Comparison of ENCODE assay signal across 1 cellular context in the genomic region with DNA sequence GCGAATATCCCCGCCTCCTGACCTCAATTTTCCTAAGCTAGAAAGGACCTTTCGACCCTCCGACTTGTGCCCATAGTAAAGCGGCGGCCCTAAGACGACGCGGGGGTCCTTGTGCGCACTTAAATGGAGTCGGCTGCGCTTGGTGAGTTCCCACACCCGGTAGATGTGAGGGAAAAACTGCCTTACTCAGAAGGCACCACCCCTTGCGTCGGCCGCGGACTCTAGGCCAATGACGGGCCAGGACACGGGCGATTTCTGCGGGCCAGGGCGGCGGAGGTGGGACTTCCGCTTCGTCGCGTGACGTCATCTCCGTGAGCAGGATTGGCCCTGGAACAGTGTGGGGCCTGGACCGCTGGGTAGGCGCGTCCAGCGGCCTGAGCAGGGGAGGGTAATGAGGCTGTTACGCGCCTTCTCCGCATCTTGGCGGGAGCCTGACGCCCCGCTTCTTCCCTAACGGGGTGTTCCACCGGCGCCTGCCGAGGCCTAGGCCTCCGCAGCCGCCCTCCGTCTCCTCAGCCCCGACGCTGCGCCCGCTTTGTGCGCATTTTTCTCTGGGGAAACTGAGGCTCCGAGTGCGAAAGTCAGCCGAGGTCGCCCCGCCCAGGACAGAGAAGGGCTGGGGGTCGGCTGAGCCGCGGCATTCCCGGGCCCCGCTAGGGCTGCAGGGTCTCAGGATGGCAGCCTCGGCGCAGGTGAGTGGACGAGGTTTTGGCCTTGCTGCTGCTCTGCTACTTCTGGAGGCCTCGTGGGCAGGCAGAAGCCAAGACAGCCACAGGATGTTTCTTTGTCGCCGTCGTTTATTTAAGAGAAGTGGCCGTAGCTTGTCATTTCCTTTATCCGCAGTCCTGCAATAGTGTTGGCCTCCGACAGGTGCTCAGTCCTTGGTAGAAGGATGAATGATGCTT.
TF ChIP-seq lines count a peak whose summit lies in the region.

A gene (plus strand): TSS at position 293 of the 905 bp plus-strand sequence. CDS start 382 bp downstream, at position 675.

TF ChIP-seq in HepG2, 621 proteins besides CTCF, POLR2A, EP300 and RAD21 (continued from another document and continues in another):
- TF ChIP-seq, protein P1, sequence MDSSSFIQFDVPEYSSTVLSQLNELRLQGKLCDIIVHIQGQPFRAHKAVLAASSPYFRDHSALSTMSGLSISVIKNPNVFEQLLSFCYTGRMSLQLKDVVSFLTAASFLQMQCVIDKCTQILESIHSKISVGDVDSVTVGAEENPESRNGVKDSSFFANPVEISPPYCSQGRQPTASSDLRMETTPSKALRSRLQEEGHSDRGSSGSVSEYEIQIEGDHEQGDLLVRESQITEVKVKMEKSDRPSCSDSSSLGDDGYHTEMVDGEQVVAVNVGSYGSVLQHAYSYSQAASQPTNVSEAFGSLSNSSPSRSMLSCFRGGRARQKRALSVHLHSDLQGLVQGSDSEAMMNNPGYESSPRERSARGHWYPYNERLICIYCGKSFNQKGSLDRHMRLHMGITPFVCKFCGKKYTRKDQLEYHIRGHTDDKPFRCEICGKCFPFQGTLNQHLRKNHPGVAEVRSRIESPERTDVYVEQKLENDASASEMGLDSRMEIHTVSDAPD (CRISPR knock-in tag; IDR thresholded peaks at IDR 0.05): no peak
- TF ChIP-seq REL (CRISPR knock-in tag; conservative IDR thresholded peaks at IDR 0.05) (no peak), ARID2 (CRISPR knock-in tag; IDR thresholded peaks at IDR 0.05; ENCODE audit: borderline replicate concordance) (no peak), NFYB (CRISPR knock-in tag; IDR thresholded peaks at IDR 0.05) (peak; percentile 80), SETDB1 (CRISPR knock-in tag; IDR thresholded peaks at IDR 0.05; ENCODE audit: borderline replicate concordance) (no peak), THAP11 (CRISPR knock-in tag; IDR thresholded peaks at IDR 0.05) (peak; percentile 94), ZNF383 (CRISPR knock-in tag; IDR thresholded peaks at IDR 0.05; ENCODE audit: borderline replicate concordance) (no peak), ZNF841 (CRISPR knock-in tag; IDR thresholded peaks at IDR 0.05; ENCODE audit: borderline replicate concordance) (no peak), PHF20 (CRISPR knock-in tag; IDR thresholded peaks at IDR 0.05) (peak; percentile 88), ZSCAN21 (CRISPR knock-in tag; IDR thresholded peaks at IDR 0.05; ENCODE audit: borderline replicate concordance) (peak; percentile 84; the same call in 1 of the 2 replicates), DMAP1 (CRISPR knock-in tag; IDR thresholded peaks at IDR 0.05) (peak; percentile 56; the same call in 1 of the 2 replicates), ZFP36L2 (CRISPR knock-in tag; IDR thresholded peaks at IDR 0.05) (no peak), SNRNP70 (IDR thresholded peaks at IDR 0.05; ENCODE audit: low read depth, low read length) (no peak), PRMT3 (CRISPR knock-in tag; IDR thresholded peaks at IDR 0.05; ENCODE audit: borderline replicate concordance, low read depth) (no peak), DNMT1 (CRISPR knock-in tag; IDR thresholded peaks at IDR 0.05) (no peak), ZNF44 (CRISPR knock-in tag; IDR thresholded peaks at IDR 0.05) (no peak), PHB2 (IDR thresholded peaks at IDR 0.05; ENCODE audit: partially characterized antibody) (no peak), ZNF207 (IDR thresholded peaks at IDR 0.05; ENCODE audit: borderline replicate concordance) (no peak), MZF1 (CRISPR knock-in tag; IDR thresholded peaks at IDR 0.05; ENCODE audit: borderline replicate concordance) (no peak), MTF2 (CRISPR knock-in tag; IDR thresholded peaks at IDR 0.05; ENCODE audit: borderline replicate concordance) (no peak), ESRRA (CRISPR knock-in tag; IDR thresholded peaks at IDR 0.05; ENCODE audit: low read depth) (no peak), HNRNPLL (IDR thresholded peaks at IDR 0.05; ENCODE audit: low read depth, low read length, poor library complexity, severe bottlenecking) (peak; percentile 98), SPEN (CRISPR knock-in tag; IDR thresholded peaks at IDR 0.05; ENCODE audit: low read depth) (peak; percentile 98), NR1H2 (CRISPR knock-in tag; IDR thresholded peaks at IDR 0.05; ENCODE audit: borderline replicate concordance, low read depth) (no peak), FOXK1 (CRISPR knock-in tag; IDR thresholded peaks at IDR 0.05; ENCODE audit: borderline replicate concordance, low read depth) (peak; percentile 37; the same call in 1 of the 2 replicates)
- TF ChIP-seq, protein P2, sequence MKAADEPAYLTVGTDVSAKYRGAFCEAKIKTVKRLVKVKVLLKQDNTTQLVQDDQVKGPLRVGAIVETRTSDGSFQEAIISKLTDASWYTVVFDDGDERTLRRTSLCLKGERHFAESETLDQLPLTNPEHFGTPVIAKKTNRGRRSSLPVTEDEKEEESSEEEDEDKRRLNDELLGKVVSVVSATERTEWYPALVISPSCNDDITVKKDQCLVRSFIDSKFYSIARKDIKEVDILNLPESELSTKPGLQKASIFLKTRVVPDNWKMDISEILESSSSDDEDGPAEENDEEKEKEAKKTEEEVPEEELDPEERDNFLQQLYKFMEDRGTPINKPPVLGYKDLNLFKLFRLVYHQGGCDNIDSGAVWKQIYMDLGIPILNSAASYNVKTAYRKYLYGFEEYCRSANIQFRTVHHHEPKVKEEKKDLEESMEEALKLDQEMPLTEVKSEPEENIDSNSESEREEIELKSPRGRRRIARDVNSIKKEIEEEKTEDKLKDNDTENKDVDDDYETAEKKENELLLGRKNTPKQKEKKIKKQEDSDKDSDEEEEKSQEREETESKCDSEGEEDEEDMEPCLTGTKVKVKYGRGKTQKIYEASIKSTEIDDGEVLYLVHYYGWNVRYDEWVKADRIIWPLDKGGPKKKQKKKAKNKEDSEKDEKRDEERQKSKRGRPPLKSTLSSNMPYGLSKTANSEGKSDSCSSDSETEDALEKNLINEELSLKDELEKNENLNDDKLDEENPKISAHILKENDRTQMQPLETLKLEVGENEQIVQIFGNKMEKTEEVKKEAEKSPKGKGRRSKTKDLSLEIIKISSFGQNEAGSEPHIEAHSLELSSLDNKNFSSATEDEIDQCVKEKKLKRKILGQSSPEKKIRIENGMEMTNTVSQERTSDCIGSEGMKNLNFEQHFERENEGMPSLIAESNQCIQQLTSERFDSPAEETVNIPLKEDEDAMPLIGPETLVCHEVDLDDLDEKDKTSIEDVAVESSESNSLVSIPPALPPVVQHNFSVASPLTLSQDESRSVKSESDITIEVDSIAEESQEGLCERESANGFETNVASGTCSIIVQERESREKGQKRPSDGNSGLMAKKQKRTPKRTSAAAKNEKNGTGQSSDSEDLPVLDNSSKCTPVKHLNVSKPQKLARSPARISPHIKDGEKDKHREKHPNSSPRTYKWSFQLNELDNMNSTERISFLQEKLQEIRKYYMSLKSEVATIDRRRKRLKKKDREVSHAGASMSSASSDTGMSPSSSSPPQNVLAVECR (CRISPR knock-in tag; IDR thresholded peaks at IDR 0.05; ENCODE audit: borderline replicate concordance): peak; percentile 90
- TF ChIP-seq, protein P3, sequence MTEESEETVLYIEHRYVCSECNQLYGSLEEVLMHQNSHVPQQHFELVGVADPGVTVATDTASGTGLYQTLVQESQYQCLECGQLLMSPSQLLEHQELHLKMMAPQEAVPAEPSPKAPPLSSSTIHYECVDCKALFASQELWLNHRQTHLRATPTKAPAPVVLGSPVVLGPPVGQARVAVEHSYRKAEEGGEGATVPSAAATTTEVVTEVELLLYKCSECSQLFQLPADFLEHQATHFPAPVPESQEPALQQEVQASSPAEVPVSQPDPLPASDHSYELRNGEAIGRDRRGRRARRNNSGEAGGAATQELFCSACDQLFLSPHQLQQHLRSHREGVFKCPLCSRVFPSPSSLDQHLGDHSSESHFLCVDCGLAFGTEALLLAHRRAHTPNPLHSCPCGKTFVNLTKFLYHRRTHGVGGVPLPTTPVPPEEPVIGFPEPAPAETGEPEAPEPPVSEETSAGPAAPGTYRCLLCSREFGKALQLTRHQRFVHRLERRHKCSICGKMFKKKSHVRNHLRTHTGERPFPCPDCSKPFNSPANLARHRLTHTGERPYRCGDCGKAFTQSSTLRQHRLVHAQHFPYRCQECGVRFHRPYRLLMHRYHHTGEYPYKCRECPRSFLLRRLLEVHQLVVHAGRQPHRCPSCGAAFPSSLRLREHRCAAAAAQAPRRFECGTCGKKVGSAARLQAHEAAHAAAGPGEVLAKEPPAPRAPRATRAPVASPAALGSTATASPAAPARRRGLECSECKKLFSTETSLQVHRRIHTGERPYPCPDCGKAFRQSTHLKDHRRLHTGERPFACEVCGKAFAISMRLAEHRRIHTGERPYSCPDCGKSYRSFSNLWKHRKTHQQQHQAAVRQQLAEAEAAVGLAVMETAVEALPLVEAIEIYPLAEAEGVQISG (CRISPR knock-in tag; IDR thresholded peaks at IDR 0.05): peak; percentile 87
- TF ChIP-seq, protein P4, sequence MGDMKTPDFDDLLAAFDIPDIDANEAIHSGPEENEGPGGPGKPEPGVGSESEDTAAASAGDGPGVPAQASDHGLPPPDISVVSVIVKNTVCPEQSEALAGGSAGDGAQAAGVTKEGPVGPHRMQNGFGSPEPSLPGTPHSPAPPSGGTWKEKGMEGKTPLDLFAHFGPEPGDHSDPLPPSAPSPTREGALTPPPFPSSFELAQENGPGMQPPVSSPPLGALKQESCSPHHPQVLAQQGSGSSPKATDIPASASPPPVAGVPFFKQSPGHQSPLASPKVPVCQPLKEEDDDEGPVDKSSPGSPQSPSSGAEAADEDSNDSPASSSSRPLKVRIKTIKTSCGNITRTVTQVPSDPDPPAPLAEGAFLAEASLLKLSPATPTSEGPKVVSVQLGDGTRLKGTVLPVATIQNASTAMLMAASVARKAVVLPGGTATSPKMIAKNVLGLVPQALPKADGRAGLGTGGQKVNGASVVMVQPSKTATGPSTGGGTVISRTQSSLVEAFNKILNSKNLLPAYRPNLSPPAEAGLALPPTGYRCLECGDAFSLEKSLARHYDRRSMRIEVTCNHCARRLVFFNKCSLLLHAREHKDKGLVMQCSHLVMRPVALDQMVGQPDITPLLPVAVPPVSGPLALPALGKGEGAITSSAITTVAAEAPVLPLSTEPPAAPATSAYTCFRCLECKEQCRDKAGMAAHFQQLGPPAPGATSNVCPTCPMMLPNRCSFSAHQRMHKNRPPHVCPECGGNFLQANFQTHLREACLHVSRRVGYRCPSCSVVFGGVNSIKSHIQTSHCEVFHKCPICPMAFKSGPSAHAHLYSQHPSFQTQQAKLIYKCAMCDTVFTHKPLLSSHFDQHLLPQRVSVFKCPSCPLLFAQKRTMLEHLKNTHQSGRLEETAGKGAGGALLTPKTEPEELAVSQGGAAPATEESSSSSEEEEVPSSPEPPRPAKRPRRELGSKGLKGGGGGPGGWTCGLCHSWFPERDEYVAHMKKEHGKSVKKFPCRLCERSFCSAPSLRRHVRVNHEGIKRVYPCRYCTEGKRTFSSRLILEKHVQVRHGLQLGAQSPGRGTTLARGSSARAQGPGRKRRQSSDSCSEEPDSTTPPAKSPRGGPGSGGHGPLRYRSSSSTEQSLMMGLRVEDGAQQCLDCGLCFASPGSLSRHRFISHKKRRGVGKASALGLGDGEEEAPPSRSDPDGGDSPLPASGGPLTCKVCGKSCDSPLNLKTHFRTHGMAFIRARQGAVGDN (CRISPR knock-in tag; IDR thresholded peaks at IDR 0.05): peak; percentile 89
- TF ChIP-seq, protein P5, sequence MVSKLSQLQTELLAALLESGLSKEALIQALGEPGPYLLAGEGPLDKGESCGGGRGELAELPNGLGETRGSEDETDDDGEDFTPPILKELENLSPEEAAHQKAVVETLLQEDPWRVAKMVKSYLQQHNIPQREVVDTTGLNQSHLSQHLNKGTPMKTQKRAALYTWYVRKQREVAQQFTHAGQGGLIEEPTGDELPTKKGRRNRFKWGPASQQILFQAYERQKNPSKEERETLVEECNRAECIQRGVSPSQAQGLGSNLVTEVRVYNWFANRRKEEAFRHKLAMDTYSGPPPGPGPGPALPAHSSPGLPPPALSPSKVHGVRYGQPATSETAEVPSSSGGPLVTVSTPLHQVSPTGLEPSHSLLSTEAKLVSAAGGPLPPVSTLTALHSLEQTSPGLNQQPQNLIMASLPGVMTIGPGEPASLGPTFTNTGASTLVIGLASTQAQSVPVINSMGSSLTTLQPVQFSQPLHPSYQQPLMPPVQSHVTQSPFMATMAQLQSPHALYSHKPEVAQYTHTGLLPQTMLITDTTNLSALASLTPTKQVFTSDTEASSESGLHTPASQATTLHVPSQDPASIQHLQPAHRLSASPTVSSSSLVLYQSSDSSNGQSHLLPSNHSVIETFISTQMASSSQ (IDR thresholded peaks at IDR 0.05; ENCODE audit: low read depth): no peak
- TF ChIP-seq, protein P5 (CRISPR knock-in tag; IDR thresholded peaks at IDR 0.05; ENCODE audit: borderline replicate concordance): peak; percentile 48; the same call in 1 of the 2 replicates
- TF ChIP-seq, protein P6, sequence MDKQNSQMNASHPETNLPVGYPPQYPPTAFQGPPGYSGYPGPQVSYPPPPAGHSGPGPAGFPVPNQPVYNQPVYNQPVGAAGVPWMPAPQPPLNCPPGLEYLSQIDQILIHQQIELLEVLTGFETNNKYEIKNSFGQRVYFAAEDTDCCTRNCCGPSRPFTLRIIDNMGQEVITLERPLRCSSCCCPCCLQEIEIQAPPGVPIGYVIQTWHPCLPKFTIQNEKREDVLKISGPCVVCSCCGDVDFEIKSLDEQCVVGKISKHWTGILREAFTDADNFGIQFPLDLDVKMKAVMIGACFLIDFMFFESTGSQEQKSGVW (CRISPR knock-in tag; IDR thresholded peaks at IDR 0.05; ENCODE audit: borderline replicate concordance): no peak
